39 cellular contexts compared by ENCODE assay signal in the genomic region with DNA sequence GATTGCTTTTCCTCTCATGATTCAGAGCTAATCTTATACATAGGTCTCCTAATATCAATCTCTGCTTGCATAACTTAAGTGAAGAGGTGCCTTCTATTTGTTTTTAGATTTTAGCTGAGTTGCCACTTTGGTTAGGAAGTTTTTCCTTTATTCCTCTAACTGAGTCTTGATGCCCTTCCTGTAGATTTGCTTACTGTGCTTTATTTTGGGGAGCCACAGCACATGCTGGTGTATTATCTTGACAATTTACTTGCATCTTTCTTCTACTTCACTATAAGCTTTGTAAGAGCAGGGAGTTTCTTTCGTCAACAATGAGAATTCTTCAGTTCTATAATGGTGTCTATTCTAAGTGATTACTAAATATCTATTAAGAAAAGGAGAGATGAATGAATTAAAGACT. TPM values are rescaled to one million over a fixed set of nuclear protein-coding genes. Genes with fewer than 3 reads are reported as not detected.
"Had no signal": no experiment of that assay in that cellular context is flagged by ENCODE, and none has a peak within 500 bp of the region (broad histone marks: within the 10 kb centered on the region; RNA-seq: fewer than 3 reads in every experiment).

No MANE protein-coding gene starts in this region.

- DNase-seq: Karpas-422, Kasumi-1, MG63, MM.1S, MV-4-11, NCI-H1048, NCI-H1092, NCI-H1092 treated with DMSO at 0.1 percent for 48 hours, NCI-H1105, NCI-H1105 treated with DMSO at 0.1 percent for 48 hours, NCI-H1417, NCI-H1417 treated with DMSO at 0.1 percent for 48 hours, NCI-H1436, NCI-H1436 treated with DMSO at 0.1 percent for 48 hours, NCI-H146, NCI-H1694, NCI-H1694 treated with DMSO at 0.1 percent for 48 hours, NCI-H187, NCI-H187 treated with DMSO at 0.1 percent for 48 hours, NCI-H1930, NCI-H2029, NCI-H2081, NCI-H2081 treated with DMSO at 0.1 percent for 48 hours, NCI-H2107, NCI-H2171, NCI-H2171 treated with DMSO at 0.1 percent for 48 hours, NCI-H2227 treated with DMSO at 0.1 percent for 48 hours, NCI-H226, NCI-H345, NCI-H446, NCI-H446 treated with DMSO at 0.1 percent for 48 hours, NCI-H510A, NCI-H510A treated with DMSO at 0.1 percent for 48 hours, NCI-H524, NCI-H524 treated with DMSO at 0.1 percent for 48 hours had no signal

- H3K36me3 ChIP-seq: MG63 had no signal

- H3K4me3 ChIP-seq: MG63 had no signal

- H3K9me3 ChIP-seq: MG63 had no signal

- H3K27me3 ChIP-seq: MG63 had no signal

RNA-seq across cellular contexts. Expression of a gene that starts 54.9 kb away (rescaled TPM):
- total RNA-seq: LHCN-M2, M059J, MCF 10A, NCI-H460 had no signal
